13 cellular contexts compared by ENCODE assay signal in the genomic region with DNA sequence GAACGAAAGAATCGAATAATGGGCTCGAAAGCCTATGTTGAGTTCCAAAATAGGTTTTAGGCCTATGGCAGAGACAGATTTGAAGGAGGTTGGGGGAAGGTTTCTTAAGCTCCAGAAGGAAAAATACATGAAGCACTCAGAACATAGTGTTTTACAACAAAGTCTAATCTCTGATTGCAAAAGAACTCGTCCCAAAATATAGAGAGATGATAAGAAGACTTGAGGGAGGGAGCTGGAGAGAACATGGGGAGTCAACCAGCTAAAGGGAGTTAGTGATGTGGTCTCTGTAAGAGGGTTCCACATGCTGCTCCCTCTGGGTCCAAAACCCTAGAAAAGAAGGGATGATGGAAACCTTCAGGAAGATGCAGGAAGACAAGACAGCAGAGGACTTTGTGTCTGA. TPM values are rescaled to one million over a fixed set of nuclear protein-coding genes. Genes with fewer than 3 reads are reported as not detected.
A peak's percentile ranks its signal among the peaks of the same experiment; 100 is the strongest.
DNase-seq lines count a peak whose midpoint lies in the region; ATAC-seq and TF ChIP-seq lines count a peak whose summit lies in the region.
"Had no signal": no experiment of that assay in that cellular context is flagged by ENCODE, and none has a peak within 500 bp of the region (broad histone marks: within the 10 kb centered on the region; RNA-seq: fewer than 3 reads in every experiment).

No MANE protein-coding gene starts in this region.

- intact Hi-C loops in right cardiac atrium (cut with DNase I): loop anchor here in 2 of 4 donors (10.0 kb wide), 2 partner anchors 51 to 191 kb away; partner anchors contain the start of gene DAAM1 (in 2 of the 2)
- intact Hi-C loops in left ventricle myocardium superior (cut with micrococcal nuclease): loop anchor here (10.0 kb wide), 2 partner anchors 51 to 191 kb away; partner anchors contain the start of gene DAAM1

- H3K27ac Mint-ChIP-seq in nephron: peak overlapping the region; percentile 11 to 74 (median 62)
- H3K27ac Mint-ChIP-seq in stimulated activated memory B cell treated with anti-CD40 and anti-IgM and Interleukin-4, amounts not matched to agents 10 μg/mL and 1 μg/mL and 100 μg/mL, for 72 hours: peak overlapping the region; percentile 3

- H3K4me1 ChIP-seq in right cardiac atrium (ENCODE audit: control insufficient read depth, insufficient read depth, low read length): no peaks in the 10 kb centered on the region
- H3K4me1 ChIP-seq: Caco-2 had no signal

- no peaks in the 10 kb centered on the region for H3K27me3 ChIP-seq in right cardiac atrium (ENCODE audit: control insufficient read depth, insufficient read depth)

- H3K4me3 ChIP-seq in right cardiac atrium (ENCODE audit: low read length): no peak overlapping the region
- H3K4me3 ChIP-seq: GM23248 had no signal

- WGBS in right cardiac atrium: 79% methylated on average over 4 of the region's 4 CpGs

- no peaks in the 10 kb centered on the region for H3K9me3 Mint-ChIP-seq in nephron
- no peaks in the 10 kb centered on the region for H3K9me3 Mint-ChIP-seq in stimulated activated memory B cell treated with anti-CD40 and anti-IgM and Interleukin-4, amounts not matched to agents 10 μg/mL and 1 μg/mL and 100 μg/mL, for 72 hours
- H3K9me3 Mint-ChIP-seq: CD4-positive, alpha-beta memory T cell had no signal

- peaks cover 49% of the 10 kb centered on the region for H3K4me1 Mint-ChIP-seq in nephron
- no peaks in the 10 kb centered on the region for H3K4me1 Mint-ChIP-seq in stimulated activated memory B cell treated with anti-CD40 and anti-IgM and Interleukin-4, amounts not matched to agents 10 μg/mL and 1 μg/mL and 100 μg/mL, for 72 hours
- H3K4me1 Mint-ChIP-seq: CD4-positive, alpha-beta memory T cell had no signal

- ATAC-seq in right cardiac atrium (peak; percentile 66 to 76), left ventricle myocardium superior (no peak), GM19328 (IDR thresholded peaks at IDR 0.05; ENCODE audit: unreplicated experiment) (no peak)
- ATAC-seq in stimulated activated memory B cell treated with anti-CD40 and anti-IgM and Interleukin-4, amounts not matched to agents 10 μg/mL and 1 μg/mL and 100 μg/mL, for 72 hours: no peak

- DNase-seq in right cardiac atrium (no peak), left ventricle myocardium superior (no peak), NOMO-1 treated with DMSO at 0.1 percent for 48 hours (lab: John Stamatoyannopoulos, UW; ENCODE audit: unreplicated experiment) (no peak)
- DNase-seq: C1 segment of cervical spinal cord; Caco-2; CD4-positive, alpha-beta memory T cell; DMS153; DND-41; HCEC 1CT had no signal

- H3K9me3 ChIP-seq in right cardiac atrium (ENCODE audit: control insufficient read depth, low read length): no peaks in the 10 kb centered on the region
- H3K9me3 ChIP-seq: Caco-2 had no signal

- no peak for TF ChIP-seq CTCF in nephron (IDR thresholded peaks at IDR 0.05; ENCODE audit: unreplicated experiment in 3 of 3)

- H3K27ac ChIP-seq in right cardiac atrium (ENCODE audit: low read length): no peak overlapping the region
- H3K27ac ChIP-seq: GM23248 had no signal

- H3K4me3 Mint-ChIP-seq in nephron: no peak overlapping the region
- H3K4me3 Mint-ChIP-seq in stimulated activated memory B cell treated with anti-CD40 and anti-IgM and Interleukin-4, amounts not matched to agents 10 μg/mL and 1 μg/mL and 100 μg/mL, for 72 hours: no peak overlapping the region
- H3K4me3 Mint-ChIP-seq: CD4-positive, alpha-beta memory T cell had no signal

- no peaks in the 10 kb centered on the region for H3K27me3 Mint-ChIP-seq in nephron (ENCODE audit: low read depth)
- H3K27me3 Mint-ChIP-seq in stimulated activated memory B cell treated with anti-CD40 and anti-IgM and Interleukin-4, amounts not matched to agents 10 μg/mL and 1 μg/mL and 100 μg/mL, for 72 hours: no peaks in the 10 kb centered on the region

- no peaks in the 10 kb centered on the region for H3K36me3 Mint-ChIP-seq in nephron (ENCODE audit: low read depth)
- H3K36me3 Mint-ChIP-seq in stimulated activated memory B cell treated with anti-CD40 and anti-IgM and Interleukin-4, amounts not matched to agents 10 μg/mL and 1 μg/mL and 100 μg/mL, for 72 hours: no peaks in the 10 kb centered on the region
- H3K36me3 Mint-ChIP-seq: CD4-positive, alpha-beta memory T cell had no signal

RNA-seq across cellular contexts. Expression of gene DAAM1, which starts 54.8 kb away (rescaled TPM):
- total RNA-seq in right cardiac atrium (100 to 1,000 TPM in 3 of 4 donors, 10 to 100 TPM in 1; 96.8 to 152 (median 113) TPM), left ventricle myocardium superior (111 TPM)
- 30.7 TPM for polyA plus RNA-seq in right cardiac atrium

Comparison
In these comparisons a context has a peak if more than half of its experiments do, and no peak if none do; other contexts are left out.
1. ATAC-seq: peak in right cardiac atrium (2 of 2); none in left ventricle myocardium superior (single experiment), stimulated activated memory B cell treated with anti-CD40 and anti-IgM and Interleukin-4, amounts not matched to agents 10 μg/mL and 1 μg/mL and 100 μg/mL, for 72 hours (single experiment) and GM19328 (single experiment).